14 cellular contexts compared by ENCODE assay signal in genomic region chr6:106247293-106247692, GRCh38.
A peak's percentile ranks its signal among the peaks of the same experiment; 100 is the strongest.
DNase-seq lines count a peak whose midpoint lies in the region; ATAC-seq and TF ChIP-seq lines count a peak whose summit lies in the region.
"Had no signal": no experiment of that assay in that cellular context is flagged by ENCODE, and none has a peak within 500 bp of the region (broad histone marks: within the 10 kb centered on the region; RNA-seq: fewer than 3 reads in every experiment).

No MANE protein-coding gene starts in this region.

- H3K36me3 Mint-ChIP-seq in activated CD8-positive, alpha-beta memory T cell treated with anti-CD3 and anti-CD28 coated beads, Interleukin-2, amount 10 ng/mL, durations not matched to agents 7 days and 5 days: peaks cover 36% of the 10 kb centered on the region
- H3K36me3 Mint-ChIP-seq in activated B cell treated with CpG ODN at 0.5 μM for 24 hours (ENCODE audit: low read depth) (peaks cover 30% of the 10 kb centered on the region), osteocyte (ENCODE audit: unreplicated experiment) (peaks cover 12% of the 10 kb centered on the region)

- intact Hi-C loops in activated B cell treated with CpG ODN at 0.5 μM for 24 hours (cut with micrococcal nuclease): no loop called here

- CTCF ChIA-PET in activated CD8-positive, alpha-beta memory T cell treated with anti-CD3 and anti-CD28 coated beads, Interleukin-2, amount 10 ng/mL, durations not matched to agents 7 days and 5 days (lab: Charles Lee): no interaction called here
- CTCF ChIA-PET in activated B cell treated with CpG ODN at 0.5 μM for 24 hours (lab: Charles Lee): no interaction called here

- no peaks in the 10 kb centered on the region for H3K27me3 Mint-ChIP-seq in activated CD8-positive, alpha-beta memory T cell treated with anti-CD3 and anti-CD28 coated beads, Interleukin-2, amount 10 ng/mL, durations not matched to agents 7 days and 5 days
- no peaks in the 10 kb centered on the region for H3K27me3 Mint-ChIP-seq in activated B cell treated with CpG ODN at 0.5 μM for 24 hours
- no peaks in the 10 kb centered on the region for H3K27me3 Mint-ChIP-seq in osteocyte (ENCODE audit: unreplicated experiment)

- POLR2A ChIA-PET in activated B cell treated with CpG ODN at 0.5 μM for 24 hours (lab: Charles Lee): no interaction called here

- DNase-seq in activated CD8-positive, alpha-beta memory T cell treated with anti-CD3 and anti-CD28 coated beads, Interleukin-2, amount 10 ng/mL, durations not matched to agents 7 days and 5 days: no peak
- no peak for DNase-seq in activated CD8-positive, alpha-beta memory T cell treated with anti-CD3 and anti-CD28 coated beads for 24 hours
- DNase-seq in activated B cell treated with CpG ODN at 0.5 μM for 24 hours (no peak), osteocyte (ENCODE audit: extremely low spot score, unreplicated experiment) (no peak), retina (no peak)
- DNase-seq: hippocampal formation; NCI-H2171 treated with DMSO at 0.1 percent for 48 hours; nucleus accumbens; stimulated activated CD8-positive, alpha-beta memory T cell treated with anti-CD3 and anti-CD28 coated beads, Interleukin-4, amount 100 ng/mL, for 48 hours; WERI-Rb-1 had no signal

- peak overlapping the region; percentile 26 for H3K4me3 Mint-ChIP-seq in activated CD8-positive, alpha-beta memory T cell treated with anti-CD3 and anti-CD28 coated beads, Interleukin-2, amount 10 ng/mL, durations not matched to agents 7 days and 5 days
- peak overlapping the region; percentile 38 for H3K4me3 Mint-ChIP-seq in activated B cell treated with CpG ODN at 0.5 μM for 24 hours
- H3K4me3 Mint-ChIP-seq in osteocyte (ENCODE audit: unreplicated experiment): no peak overlapping the region

- ATAC-seq in activated CD8-positive, alpha-beta memory T cell treated with anti-CD3 and anti-CD28 coated beads, Interleukin-2, amount 10 ng/mL, durations not matched to agents 7 days and 5 days: no peak
- ATAC-seq in HG02852 (IDR thresholded peaks at IDR 0.05; ENCODE audit: unreplicated experiment): peak; percentile 32
- ATAC-seq in activated B cell treated with CpG ODN at 0.5 μM for 24 hours (ENCODE audit: low read depth): peak; percentile 40
- ATAC-seq in HG03196 (IDR thresholded peaks at IDR 0.05; ENCODE audit: unreplicated experiment): no peak
- no peak for ATAC-seq in HG03460 (IDR thresholded peaks at IDR 0.05; ENCODE audit: unreplicated experiment)

- H3K27ac Mint-ChIP-seq in activated CD8-positive, alpha-beta memory T cell treated with anti-CD3 and anti-CD28 coated beads, Interleukin-2, amount 10 ng/mL, durations not matched to agents 7 days and 5 days: peak overlapping the region; percentile 48
- H3K27ac Mint-ChIP-seq in activated B cell treated with CpG ODN at 0.5 μM for 24 hours: peak overlapping the region; percentile 61
- H3K27ac Mint-ChIP-seq in osteocyte (ENCODE audit: unreplicated experiment): peak overlapping the region; percentile 6
- H3K27ac Mint-ChIP-seq: activated T-helper 2 cell treated with anti-CD3 and anti-CD28 coated beads, Interferon-gamma antibody, Interleukin-2, Interleukin-4, amounts not matched to agents 10 μg/mL and 5 μg/mL and 100 μg/mL, durations not matched to agents 14 hours and 24 hours and 36 hours had no signal

- no peaks in the 10 kb centered on the region for H3K9me3 Mint-ChIP-seq in activated CD8-positive, alpha-beta memory T cell treated with anti-CD3 and anti-CD28 coated beads, Interleukin-2, amount 10 ng/mL, durations not matched to agents 7 days and 5 days (ENCODE audit: low read depth)
- H3K9me3 Mint-ChIP-seq in activated B cell treated with CpG ODN at 0.5 μM for 24 hours (no peaks in the 10 kb centered on the region), osteocyte (ENCODE audit: unreplicated experiment) (no peaks in the 10 kb centered on the region)
- H3K9me3 Mint-ChIP-seq: activated T-helper 2 cell treated with anti-CD3 and anti-CD28 coated beads, Interferon-gamma antibody, Interleukin-2, Interleukin-4, amounts not matched to agents 10 μg/mL and 5 μg/mL and 100 μg/mL, durations not matched to agents 14 hours and 24 hours and 36 hours had no signal

- TF ChIP-seq CTCF in activated B cell treated with CpG ODN at 0.5 μM for 24 hours (IDR thresholded peaks at IDR 0.05) (no peak), osteocyte (IDR thresholded peaks at IDR 0.05) (no peak)

- peaks cover 41% of the 10 kb centered on the region for H3K4me1 Mint-ChIP-seq in activated CD8-positive, alpha-beta memory T cell treated with anti-CD3 and anti-CD28 coated beads, Interleukin-2, amount 10 ng/mL, durations not matched to agents 7 days and 5 days
- H3K4me1 Mint-ChIP-seq in activated B cell treated with CpG ODN at 0.5 μM for 24 hours (peaks cover 18% of the 10 kb centered on the region), osteocyte (ENCODE audit: unreplicated experiment) (peaks cover 19% of the 10 kb centered on the region)

Comparison
In these comparisons a context has a peak if more than half of its experiments do, and no peak if none do; other contexts are left out.
1. ATAC-seq: peak in HG02852 (single experiment) and activated B cell treated with CpG ODN at 0.5 μM for 24 hours (single experiment); none in activated CD8-positive, alpha-beta memory T cell treated with anti-CD3 and anti-CD28 coated beads, Interleukin-2, amount 10 ng/mL, durations not matched to agents 7 days and 5 days (single experiment), HG03196 (single experiment) and HG03460 (single experiment).
2. H3K27ac Mint-ChIP-seq: peak in every context shown above with its lines; median percentile 61 in activated B cell treated with CpG ODN at 0.5 μM for 24 hours; 48 in activated CD8-positive, alpha-beta memory T cell treated with anti-CD3 and anti-CD28 coated beads, Interleukin-2, amount 10 ng/mL, durations not matched to agents 7 days and 5 days; 6 in osteocyte.